Comparison of ENCODE assay signal across 8 cellular contexts in the genomic region with DNA sequence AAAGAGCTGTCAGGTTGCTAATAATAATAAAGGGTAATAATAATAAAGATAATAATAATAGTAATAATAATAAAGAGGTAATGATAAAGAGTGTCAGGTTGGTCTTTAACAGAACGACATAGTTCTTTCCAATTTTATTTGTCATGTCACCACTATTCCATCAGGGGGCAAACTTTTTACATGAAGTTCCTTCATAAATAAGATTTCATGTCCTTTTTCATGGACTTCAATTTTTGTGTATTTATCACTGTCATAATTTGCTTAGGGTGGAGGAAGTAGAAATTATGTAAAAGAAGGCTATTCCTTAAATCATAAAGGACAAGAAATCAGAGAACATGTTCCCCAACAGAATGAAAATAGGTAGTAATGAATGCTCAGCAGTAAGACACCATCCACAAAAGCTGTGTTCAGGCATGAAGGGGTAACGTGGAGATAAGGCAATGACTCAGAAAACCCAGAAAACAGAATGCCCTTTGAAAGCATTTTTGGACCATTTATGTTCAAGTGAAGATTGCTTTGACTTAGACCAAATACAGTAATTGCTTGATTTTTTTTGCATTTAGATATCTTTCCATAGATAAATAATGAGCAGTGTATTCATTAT.
DNase-seq lines count a peak whose midpoint lies in the region; ATAC-seq, FAIRE-seq and TF ChIP-seq lines count a peak whose summit lies in the region.

No MANE protein-coding gene starts in this region.

- H3K4me1 ChIP-seq in Panc1 (ENCODE audit: control insufficient read depth, insufficient read depth, low read length) (peaks cover 11% of the 10 kb centered on the region), pancreas (peaks cover 0 to 31% (median 11%) of the 10 kb centered on the region in 3 donors)

- H3K9me3 ChIP-seq in CD4-positive, alpha-beta T cell (ENCODE audit: control insufficient read depth, low read length) = no peaks in the 10 kb centered on the region
- H3K9me3 ChIP-seq in Panc1 (ENCODE audit: control insufficient read depth, insufficient read depth, low read depth, low read length) (no peaks in the 10 kb centered on the region), pancreas (no peaks in the 10 kb centered on the region)

- H3K27me3 ChIP-seq in CD4-positive, alpha-beta T cell (ENCODE audit: control insufficient read depth, insufficient read depth, low read length) = no peaks in the 10 kb centered on the region
- H3K27me3 ChIP-seq in Panc1 (ENCODE audit: control insufficient read depth, insufficient read depth, low read length) (no peaks in the 10 kb centered on the region), pancreas (no peaks in the 10 kb centered on the region), H7 (ENCODE audit: control insufficient read depth, insufficient read depth, low read length) (no peaks in the 10 kb centered on the region)

- ATAC-seq in CD4-positive, alpha-beta T cell (ENCODE audit: poor library complexity) = no peak
- ATAC-seq in Panc1 (no peak), pancreas (peak in 3 of 4 donors; percentile 61 to 68 (median 65)), HG03571 (IDR thresholded peaks at IDR 0.05; ENCODE audit: unreplicated experiment) (no peak), HG02884 (IDR thresholded peaks at IDR 0.05; ENCODE audit: unreplicated experiment) (no peak)

- no peaks in the 10 kb centered on the region for H3K36me3 ChIP-seq in Panc1 (ENCODE audit: control insufficient read depth, insufficient read depth, low read length)
- no peaks in the 10 kb centered on the region for H3K36me3 ChIP-seq in pancreas
- H3K36me3 ChIP-seq in H7 (replicated peaks; ENCODE audit: control insufficient read depth, insufficient read depth, low read length) = no peaks in the 10 kb centered on the region

- no peak overlapping the region for H3K4me3 Mint-ChIP-seq in CD4-positive, alpha-beta T cell

- CTCF ChIA-PET in CD4-positive, alpha-beta T cell (lab: Charles Lee) = interaction anchor here (0.8 to 2.0 kb wide), 3 partner anchors 11 to 301 kb away, joined by 3 to 7 read pairs (median 5); no protein-coding TSS in a partner anchor
- CTCF ChIA-PET in Panc1 (lab: Charles Lee) = no interaction called here

- POLR2A ChIA-PET in CD4-positive, alpha-beta T cell (lab: Charles Lee) = no interaction called here
- POLR2A ChIA-PET in Panc1 (lab: Charles Lee) = no interaction called here

- no peak overlapping the region for H3K27ac Mint-ChIP-seq in CD4-positive, alpha-beta T cell

- H3K27ac ChIP-seq in CD4-positive, alpha-beta T cell (ENCODE audit: low read depth, low read length) = no peak overlapping the region
- H3K27ac ChIP-seq in Panc1 (ENCODE audit: low read length) (peak overlapping the region; percentile 61; the same call in 1 of the 2 replicates), pancreas (peak overlapping the region in 2 of 4 donors; percentile 14 to 27)

- no TSS peak for BruUV-seq in Panc1 (replicated peaks; lab: Mats Ljungman, UMichigan)

- H3K9me3 Mint-ChIP-seq in CD4-positive, alpha-beta T cell = no peaks in the 10 kb centered on the region

- in situ Hi-C loops in Panc1 (cut with HindIII; ENCODE audit: low pct_unique_long_range_greater_than_20kb, low sequenced_read_pairs) = no loop called here

- FAIRE-seq in pancreas (lab: Jason Lieb, UNC) = peak; percentile 98

- peak; percentile 68 for TF ChIP-seq CTCF in CD4-positive, alpha-beta T cell (IDR thresholded peaks at IDR 0.05)
- TF ChIP-seq CTCF in Panc1 (IDR thresholded peaks at IDR 0.05) (peak; percentile 42; the same call in 1 of the 2 replicates), pancreas (IDR thresholded peaks at IDR 0.05) (peak; percentile 22 to 48 (median 30))

- DNase-seq in CD4-positive, alpha-beta T cell = no peak
- DNase-seq in H4 (ENCODE audit: low spot score) (peak; percentile 44), Panc1 (ENCODE audit: low read depth, low spot score) (no peak), fibroblast of gingiva (ENCODE audit: low read depth) (peak; percentile 39), pancreas (no peak), H7 (no peak)

- 14 to 17% methylated on average over 2 of the region's 2 CpGs for WGBS in pancreas, 2 donors

- peaks cover 10% of the 10 kb centered on the region for H3K27me3 Mint-ChIP-seq in CD4-positive, alpha-beta T cell

- H3K4me3 ChIP-seq in Panc1 (ENCODE audit: low read depth in 2 of 2, low read length in 2 of 2) (no peak overlapping the region), pancreas (no peak overlapping the region), H7 (ENCODE audit: insufficient read depth, low read depth, low read length) (no peak overlapping the region)

- H3K4me1 Mint-ChIP-seq in CD4-positive, alpha-beta T cell (ENCODE audit: low read depth) = no peaks in the 10 kb centered on the region

- no peaks in the 10 kb centered on the region for H3K36me3 Mint-ChIP-seq in CD4-positive, alpha-beta T cell (ENCODE audit: low read depth)

- intact Hi-C loops in CD4-positive, alpha-beta T cell (cut with DNase I, micrococcal nuclease) = loop anchor here in 1 of 2 experiments (1.0 kb wide), 1 partner anchor 300 kb away; no protein-coding TSS in a partner anchor
- intact Hi-C loops in Panc1 (cut with micrococcal nuclease; ENCODE audit: unreplicated experiment) = no loop called here
- intact Hi-C loops in pancreas (cut with DNase I) = loop anchor here in 1 of 3 donors (5.0 kb wide), 1 partner anchor 300 kb away; no protein-coding TSS in a partner anchor

Comparison
In these comparisons a context has a peak if more than half of its experiments do, and no peak if none do; other contexts are left out.
1. ATAC-seq: peak in pancreas (3 of 4); none in CD4-positive, alpha-beta T cell (single experiment), Panc1 (single experiment), HG03571 (single experiment) and HG02884 (single experiment).
2. DNase-seq: peak in H4 (single experiment) and fibroblast of gingiva (single experiment); none in CD4-positive, alpha-beta T cell (0 of 10), Panc1 (single experiment), pancreas (0 of 6) and H7 (single experiment).
3. Peak in every context shown above with its lines, with median percentiles within 50 percentile points of each other: CTCF ChIP-seq.